ENCODE assay signal across 10 cellular contexts in genomic region chr3:42023380-42023779, GRCh38.
DNase-seq lines count a peak whose midpoint lies in the region; ATAC-seq and TF ChIP-seq lines count a peak whose summit lies in the region.
"Had no signal": no experiment of that assay in that cellular context is flagged by ENCODE, and none has a peak within 500 bp of the region (broad histone marks: within the 10 kb centered on the region; RNA-seq: fewer than 3 reads in every experiment).

No MANE protein-coding gene starts in this region.

- H4K5ac ChIP-seq in IMR-90 (ENCODE audit: low read depth, low read length), result no peak overlapping the region

- H2AFZ ChIP-seq in IMR-90 (replicated peaks; ENCODE audit: low read length, poor library complexity), result no peak overlapping the region

- H3K9me1 ChIP-seq in IMR-90 (ENCODE audit: insufficient read depth, low read length), result peaks cover 13% of the 10 kb centered on the region

- H2BK15ac ChIP-seq in IMR-90 (ENCODE audit: low read depth, low read length), result peak overlapping the region; percentile 53; the same call in 1 of the 3 replicates

- POLR2A ChIA-PET in CD8-positive, alpha-beta memory T cell (lab: Charles Lee), result interaction anchor here (0.5 to 0.6 kb wide), 2 partner anchors 24 to 442 kb away, joined by 3 to 5 read pairs; no protein-coding TSS in a partner anchor
- POLR2A ChIA-PET in IMR-90 (lab: Charles Lee; ENCODE audit: unreplicated experiment), result no interaction called here

- H3K23ac ChIP-seq in IMR-90 (ENCODE audit: low read depth, low read length), result 0 out of 2 replicates have a peak overlapping the region, but pooled peaks have one; percentile 3

- H3K4me1 ChIP-seq in CD8-positive, alpha-beta memory T cell (ENCODE audit: insufficient read depth, low read length), result peaks cover 18% of the 10 kb centered on the region
- H3K4me1 ChIP-seq in IMR-90 (ENCODE audit: control insufficient read depth, insufficient read depth, low read length) (peaks cover 29% of the 10 kb centered on the region), sigmoid colon (peaks cover 0 to 94% (median 85%) of the 10 kb centered on the region in 4 donors)

- H3K4ac ChIP-seq in IMR-90 (ENCODE audit: low read depth, low read length), result peak overlapping the region; percentile 69

- no peak overlapping the region for H2BK120ac ChIP-seq in IMR-90 (ENCODE audit: low read depth, low read length)

- H2BK5ac ChIP-seq in IMR-90 (ENCODE audit: low read depth, low read length, poor library complexity, severe bottlenecking), result peak overlapping the region; percentile 5

- H2AK5ac ChIP-seq in IMR-90 (ENCODE audit: low read depth, low read length), result peak overlapping the region; percentile 66

- no peak for TF ChIP-seq EP300 in sigmoid colon (IDR thresholded peaks at IDR 0.05)

- no peak overlapping the region for H3K4me2 ChIP-seq in IMR-90 (ENCODE audit: low read depth, low read length)
- H3K4me2 ChIP-seq: smooth muscle cell had no signal

- no peak for DNase-seq in CD8-positive, alpha-beta memory T cell
- DNase-seq in IMR-90 (no peak), chondrocyte (ENCODE audit: low spot score) (no peak), sigmoid colon (no peak), inferior parietal cortex (ENCODE audit: extremely low spot score) (no peak)
- DNase-seq: NCI-H187, T-cell had no signal

- no peak overlapping the region for H3K27ac ChIP-seq in CD8-positive, alpha-beta memory T cell (ENCODE audit: low read depth, low read length)
- H3K27ac ChIP-seq in IMR-90 (ENCODE audit: insufficient read depth, low read length) (no peak overlapping the region), sigmoid colon (peak overlapping the region in 3 of 4 donors; percentile 76 to 95 (median 88))

- no peak overlapping the region for H3K4me3 ChIP-seq in CD8-positive, alpha-beta memory T cell (ENCODE audit: low read length)
- H3K4me3 ChIP-seq in IMR-90 (ENCODE audit: insufficient read depth, low read depth, low read length) (no peak overlapping the region), sigmoid colon (no peak overlapping the region)
- H3K4me3 ChIP-seq: smooth muscle cell had no signal

- H4K8ac ChIP-seq in IMR-90 (ENCODE audit: low read depth in 2 of 2, low read length in 2 of 2), result no peak overlapping the region

- TF ChIP-seq RAD21 in IMR-90 (IDR thresholded peaks at IDR 0.05; ENCODE audit: low read length), result no peak

- H3K14ac ChIP-seq in IMR-90 (replicated peaks; ENCODE audit: low read depth, low read length), result peak overlapping the region; percentile 50; the same call in 1 of the 2 replicates

- peak overlapping the region in 4 of 8 donors; percentile 2 to 76 (median 15) for H3K27ac Mint-ChIP-seq in CD8-positive, alpha-beta memory T cell
- peak overlapping the region; percentile 49 for H3K27ac Mint-ChIP-seq in chondrocyte (ENCODE audit: unreplicated experiment)
- H3K27ac Mint-ChIP-seq: T-cell had no signal

- BruUV-seq in IMR-90 (replicated peaks; lab: Mats Ljungman, UMichigan), result no TSS peak

- intact Hi-C loops in IMR-90 (cut with micrococcal nuclease), result no loop called here
- intact Hi-C loops in sigmoid colon (cut with DNase I), result no loop called here

- H3K9ac ChIP-seq in IMR-90 (ENCODE audit: low read depth, low read length), result no peak overlapping the region

- WGBS in IMR-90 (ENCODE audit: extremely low coverage in 2 of 2, insufficient read length in 1 of 2), 2 experiments, result 100% methylated on average over 1 of the region's 8 CpGs; no CpG with 5 or more reads in 1 of the 2 experiments
- WGBS in sigmoid colon, 2 donors, result 77 to 87% methylated on average over 8 of the region's 8 CpGs

- CTCF ChIA-PET in CD8-positive, alpha-beta memory T cell (lab: Charles Lee), result no interaction called here
- CTCF ChIA-PET in IMR-90 (lab: Yijun Ruan, JAX), result no interaction called here

- in situ Hi-C loops in IMR-90 (cut with MboI; ENCODE audit: low sequenced_read_pairs), result no loop called here

- H2BK20ac ChIP-seq in IMR-90 (ENCODE audit: low read depth, low read length), result no peak overlapping the region

- no peaks in the 10 kb centered on the region for H3K9me3 Mint-ChIP-seq in CD8-positive, alpha-beta memory T cell
- H3K9me3 Mint-ChIP-seq in chondrocyte (ENCODE audit: low read depth), result no peaks in the 10 kb centered on the region

- peaks cover 50 to 80% (median 71%) of the 10 kb centered on the region in 3 donors for H3K4me1 Mint-ChIP-seq in CD8-positive, alpha-beta memory T cell
- H3K4me1 Mint-ChIP-seq in chondrocyte (ENCODE audit: low read depth), result peaks cover 79% of the 10 kb centered on the region

- TF ChIP-seq CTCF in IMR-90 (conservative IDR thresholded peaks at IDR 0.05; ENCODE audit: low read depth, low read length) (no peak), chondrocyte (IDR thresholded peaks at IDR 0.05) (no peak), sigmoid colon (IDR thresholded peaks at IDR 0.05) (no peak)

- H3K9me3 ChIP-seq in CD8-positive, alpha-beta memory T cell (ENCODE audit: low read length), result no peaks in the 10 kb centered on the region
- H3K9me3 ChIP-seq in IMR-90 (ENCODE audit: control insufficient read depth, insufficient read depth, low read length) (no peaks in the 10 kb centered on the region), sigmoid colon (no peaks in the 10 kb centered on the region)

- H3K27me3 Mint-ChIP-seq in CD8-positive, alpha-beta memory T cell, result no peaks in the 10 kb centered on the region
- H3K27me3 Mint-ChIP-seq in chondrocyte (ENCODE audit: low read depth), result no peaks in the 10 kb centered on the region
- H3K27me3 Mint-ChIP-seq: T-cell had no signal

- H3K36me3 Mint-ChIP-seq in CD8-positive, alpha-beta memory T cell, result peaks cover 0 to 2% (median 1%) of the 10 kb centered on the region in 3 donors
- peaks cover under 1% of the 10 kb centered on the region for H3K36me3 Mint-ChIP-seq in chondrocyte (ENCODE audit: low read depth)

- dilution Hi-C loops in IMR-90 (cut with HindIII; ENCODE audit: low sequenced_read_pairs, unreplicated experiment), result no loop called here

- H3K27me3 ChIP-seq in CD8-positive, alpha-beta memory T cell (ENCODE audit: insufficient read depth, low read length, poor library complexity, severe bottlenecking), result no peaks in the 10 kb centered on the region
- no peaks in the 10 kb centered on the region for H3K27me3 ChIP-seq in IMR-90 (ENCODE audit: control insufficient read depth, insufficient read depth, low read length)
- no peaks in the 10 kb centered on the region for H3K27me3 ChIP-seq in sigmoid colon

- ATAC-seq in IMR-90 (ENCODE audit: low read depth) (no peak), HG03095 (IDR thresholded peaks at IDR 0.05; ENCODE audit: unreplicated experiment) (no peak), HG03039 (IDR thresholded peaks at IDR 0.05; ENCODE audit: unreplicated experiment) (no peak)

- no peak overlapping the region for H3K18ac ChIP-seq in IMR-90 (ENCODE audit: low read depth, low read length)

- H4K91ac ChIP-seq in IMR-90 (ENCODE audit: insufficient read depth, low read depth, low read length), result no peak overlapping the region; the same call in 1 of the 2 replicates

- H2AK9ac ChIP-seq in IMR-90 (replicated peaks; ENCODE audit: low read depth, low read length, poor library complexity), result no peak overlapping the region

- H3K36me3 ChIP-seq in CD8-positive, alpha-beta memory T cell (ENCODE audit: insufficient read depth, low read length), result no peaks in the 10 kb centered on the region
- no peaks in the 10 kb centered on the region for H3K36me3 ChIP-seq in IMR-90 (ENCODE audit: control insufficient read depth, insufficient read depth, low read length)
- no peaks in the 10 kb centered on the region for H3K36me3 ChIP-seq in sigmoid colon

- TF ChIP-seq POLR2A in IMR-90 (IDR thresholded peaks at IDR 0.05; ENCODE audit: low read depth, low read length) (no peak), sigmoid colon (IDR thresholded peaks at IDR 0.05) (no peak)

- H3K56ac ChIP-seq in IMR-90 (ENCODE audit: extremely low read depth, insufficient read depth, low read length), result no peak overlapping the region

- H3K79me1 ChIP-seq in IMR-90 (ENCODE audit: low read depth in 1 of 2, low read length in 2 of 2), result peaks cover 15 to 66% of the 10 kb centered on the region in 2 experiments

- 0 out of 2 replicates have a peak, but pooled peaks cover 4% of the 10 kb centered on the region for H4K20me1 ChIP-seq in IMR-90 (ENCODE audit: insufficient read depth, low read length)

- H3K4me3 Mint-ChIP-seq in CD8-positive, alpha-beta memory T cell, result peak overlapping the region in 5 of 7 donors; percentile 5 to 63 (median 44)
- no peak overlapping the region for H3K4me3 Mint-ChIP-seq in chondrocyte (ENCODE audit: unreplicated experiment)

TF ChIP-seq in IMR-90, 13 proteins besides CTCF, POLR2A, EP300 and RAD21 (continues in another document):
- no peak for TF ChIP-seq RCOR1 (IDR thresholded peaks at IDR 0.05; ENCODE audit: insufficient replicate concordance, low read length)
- no peak for TF ChIP-seq MAZ (IDR thresholded peaks at IDR 0.05; ENCODE audit: borderline replicate concordance, low read depth, low read length)
- no peak for TF ChIP-seq SMC3 (IDR thresholded peaks at IDR 0.05; ENCODE audit: low read depth, low read length)
- no peak for TF ChIP-seq MAFK (IDR thresholded peaks at IDR 0.05; ENCODE audit: low read depth, low read length)
- TF ChIP-seq BHLHE40 (IDR thresholded peaks at IDR 0.05; ENCODE audit: low read depth, low read length), result no peak
- TF ChIP-seq NFE2L2 (IDR thresholded peaks at IDR 0.05; ENCODE audit: low read depth, low read length), result no peak
- no peak for TF ChIP-seq RFX5 (IDR thresholded peaks at IDR 0.05; ENCODE audit: low read depth, low read length)
- no peak for TF ChIP-seq FOS (IDR thresholded peaks at IDR 0.05; ENCODE audit: low read depth, low read length)
- no peak for TF ChIP-seq CEBPB (IDR thresholded peaks at IDR 0.05; ENCODE audit: low read depth, low read length)
- no peak for TF ChIP-seq CHD1 (IDR thresholded peaks at IDR 0.05; ENCODE audit: low read depth, low read length)
- no peak for TF ChIP-seq MXI1 (IDR thresholded peaks at IDR 0.05; ENCODE audit: borderline replicate concordance, low read depth, low read length)
- no peak for TF ChIP-seq USF2 (IDR thresholded peaks at IDR 0.05; ENCODE audit: low read depth, low read length)

Comparison
In these comparisons a context has a peak if more than half of its experiments do, and no peak if none do; other contexts are left out.
1. H3K27ac ChIP-seq: peak in sigmoid colon (3 of 4); none in CD8-positive, alpha-beta memory T cell (single experiment) and IMR-90 (single experiment).